Comparison of ENCODE assay signal across 10 cellular contexts in the genomic region with DNA sequence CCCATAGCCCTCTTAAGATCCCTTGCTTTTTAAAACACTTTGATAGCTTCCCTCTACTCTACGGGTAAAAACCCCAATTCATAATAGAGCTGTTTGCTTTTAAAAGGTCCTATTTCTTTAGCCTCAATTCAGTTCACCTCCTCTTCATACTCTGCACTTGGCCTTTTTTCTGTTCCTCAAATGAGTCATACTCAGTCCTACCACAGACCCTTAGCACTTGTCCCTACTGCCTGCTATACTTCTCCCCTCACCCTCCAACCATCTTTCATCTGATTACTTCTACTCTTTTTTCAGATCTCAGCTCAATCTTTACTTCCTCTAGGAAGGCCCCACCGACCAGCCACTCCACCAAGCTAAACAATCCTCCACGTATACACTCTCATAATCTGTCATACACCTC. TPM values are rescaled to one million over a fixed set of nuclear protein-coding genes. Genes with fewer than 3 reads are reported as not detected.
DNase-seq lines count a peak whose midpoint lies in the region; ATAC-seq, FAIRE-seq and TF ChIP-seq lines count a peak whose summit lies in the region.
"Had no signal": no experiment of that assay in that cellular context is flagged by ENCODE, and none has a peak within 500 bp of the region (broad histone marks: within the 10 kb centered on the region; RNA-seq: fewer than 3 reads in every experiment).

No MANE protein-coding gene starts in this region.

- no peak for TF ChIP-seq POLR2A in GM12878 (IDR thresholded peaks at IDR 0.05; ENCODE audit: low read depth, low read length)

- H3K9me3 ChIP-seq in GM12878 (replicated peaks; ENCODE audit: control insufficient read depth, insufficient read depth, low read length) (no peaks in the 10 kb centered on the region), left lung (no peaks in the 10 kb centered on the region), BE2C (no peaks in the 10 kb centered on the region)

- no peak for TF ChIP-seq CTCF in GM12878 (IDR thresholded peaks at IDR 0.05 in 2 of 3, conservative IDR thresholded peaks at IDR 0.05 in 1 of 3; ENCODE audit: control insufficient read depth in 2 of 3, extremely low read depth in 1 of 3, insufficient read depth in 1 of 3, low read depth in 3 of 3, low read length in 3 of 3)
- TF ChIP-seq CTCF in left lung (IDR thresholded peaks at IDR 0.05) = no peak
- no peak for TF ChIP-seq CTCF in BE2C (IDR thresholded peaks at IDR 0.05; ENCODE audit: low read depth, low read length)

- H3K4me1 ChIP-seq in GM12878 (ENCODE audit: control insufficient read depth, insufficient read depth, low read length) (peaks cover 37% of the 10 kb centered on the region), left lung (peaks cover 14 to 47% of the 10 kb centered on the region in 2 donors), BE2C (peaks cover 3% of the 10 kb centered on the region)

- H3K4me3 ChIP-seq in GM12878 (peak overlapping the region; percentile 85), left lung (no peak overlapping the region), BE2C (ENCODE audit: low read depth, low read length) (no peak overlapping the region)

- intact Hi-C loops in GM12878 (cut with micrococcal nuclease; ENCODE audit: unreplicated experiment) (loop anchor here (2.0 kb wide), 1 partner anchor 15 kb away; a partner anchor contains a TSS), left lung (cut with DNase I) (no loop called here)

- peaks cover 5 to 16% of the 10 kb centered on the region in 2 experiments for H3K36me3 ChIP-seq in GM12878 (ENCODE audit: control insufficient read depth in 2 of 2, insufficient read depth in 2 of 2, low read length in 1 of 2)
- peaks cover 0 to 26% of the 10 kb centered on the region in 2 donors for H3K36me3 ChIP-seq in left lung
- H3K36me3 ChIP-seq in BE2C = peaks cover 12% of the 10 kb centered on the region

- 0% methylated on average over 3 of the region's 3 CpGs for WGBS in GM12878 (ENCODE audit: insufficient coverage, insufficient replicate concordance, low lambda C conversion rate, missing lambda C conversion rate)

- no TSS peak for BruUV-seq in GM12878 (replicated peaks; lab: Mats Ljungman, UMichigan)

- no peaks in the 10 kb centered on the region for H4K20me1 ChIP-seq in GM12878 (ENCODE audit: control insufficient read depth, insufficient read depth)

- H3K27me3 ChIP-seq in GM12878 (replicated peaks in 1 of 2; ENCODE audit: control insufficient read depth in 2 of 2, insufficient read depth in 2 of 2, low read length in 1 of 2) = no peaks in the 10 kb centered on the region
- H3K27me3 ChIP-seq in left lung = no peaks in the 10 kb centered on the region
- H3K27me3 ChIP-seq in BE2C = no peaks in the 10 kb centered on the region
- H3K27me3 ChIP-seq: brain microvascular endothelial cell had no signal

- in situ Hi-C loops in GM12878 (cut with MboI) = no loop called here

- POLR2A ChIA-PET in GM12878 (lab: Charles Lee) = interaction anchor here (0.6 to 11.5 kb wide), 12 partner anchors 10 to 1597 kb away, joined by 3 to 215 read pairs (median 4); a partner anchor contains a TSS

- H3K27ac ChIP-seq in GM12878 (ENCODE audit: control insufficient read depth, insufficient read depth) (peak overlapping the region; percentile 61), left lung (no peak overlapping the region)
- H3K27ac ChIP-seq: brain microvascular endothelial cell, RWPE1 had no signal

- RAD21 ChIA-PET in GM12878 (lab: Charles Lee; ENCODE audit: unreplicated experiment) = interaction anchor here (1.0 to 8.2 kb wide), 12 partner anchors 8 to 327 kb away, joined by 3 to 124 read pairs (median 6); a partner anchor contains a TSS

- ATAC-seq in GM18517 (IDR thresholded peaks at IDR 0.05; ENCODE audit: unreplicated experiment) = peak; percentile 80
- ATAC-seq in GM21717 (IDR thresholded peaks at IDR 0.05; ENCODE audit: unreplicated experiment) = peak; percentile 69
- ATAC-seq in HG03565 (IDR thresholded peaks at IDR 0.05; ENCODE audit: unreplicated experiment) = peak; percentile 81
- ATAC-seq in GM12878 = peak; percentile 69
- ATAC-seq in left lung = no peak

- H2AFZ ChIP-seq in GM12878 (ENCODE audit: control insufficient read depth, low read depth, low read length) = no peak overlapping the region

- DNase-seq in GM12878 (ENCODE audit: low read depth, low spot score) = peak; percentile 67
- no peak for DNase-seq in NCI-H82 (lab: John Stamatoyannopoulos, UW)
- DNase-seq in AG20443 (ENCODE audit: low spot score) = no peak
- no peak for DNase-seq in left lung
- DNase-seq in BE2C = no peak
- DNase-seq: brain microvascular endothelial cell had no signal

- peak; percentile 61 for FAIRE-seq in GM12878 (lab: Jason Lieb, UNC)

- H3K9ac ChIP-seq in GM12878 (ENCODE audit: control insufficient read depth, insufficient read depth, low read length) = peak overlapping the region; percentile 25; the same call in 1 of the 2 replicates

- H3K79me2 ChIP-seq in GM12878 (ENCODE audit: control insufficient read depth, insufficient read depth, low read length) = peaks cover 59% of the 10 kb centered on the region

- TF ChIP-seq RAD21 in GM12878 (IDR thresholded peaks at IDR 0.05; ENCODE audit: insufficient read depth, low read depth, low read length) = no peak

- SMC1A ChIA-PET in GM12878 (lab: Charles Lee; ENCODE audit: uncharacterized antibody, unreplicated experiment) = interaction anchor here (1.1 to 12.9 kb wide), 11 partner anchors 8 to 70 kb away, joined by 3 to 245 read pairs (median 9); a partner anchor contains a TSS

- peak overlapping the region; percentile 98 for H3K4me2 ChIP-seq in GM12878 (ENCODE audit: control insufficient read depth, insufficient read depth)

- CTCF ChIA-PET in GM12878 (lab: Yijun Ruan, JAX) = interaction anchor here (1.1 to 11.2 kb wide), 17 partner anchors 9 to 335 kb away, joined by 3 to 137 read pairs (median 7); a partner anchor contains a TSS

- TF ChIP-seq EP300 in GM12878 (IDR thresholded peaks at IDR 0.05; ENCODE audit: borderline replicate concordance in 1 of 2, control insufficient read depth in 1 of 2, low read depth in 2 of 2, low read length in 2 of 2) = peak in 1 of 2 experiments; percentile 76; a peak in 2 of 4 replicates

RNA-seq across cellular contexts. Expression of a gene that starts 2.5 kb away (rescaled TPM):
- total RNA-seq in GM12878 (2013; cell fraction: nucleolus; rRNA removed) = 97.4 and 102 TPM in 2 replicates
- total RNA-seq in GM12878 (2014; rRNA removed) (107 and 109 TPM in 2 replicates), GM12878 (2014; rRNA removed; fragmentation: Illumina TruSeq; extraction: Trizol) (77.0 and 92.5 TPM in 2 replicates), GM12878 (2021) (82.9 and 94.3 TPM in 2 replicates), left lung (10 to 100 TPM; 41.2 to 50.0 TPM)
- 88.0 TPM for polyA plus RNA-seq in GM12878 (2011; ENCODE audit: low read depth)
- polyA plus RNA-seq in GM12878 (2011; rRNA removed) (115 and 140 TPM in 2 replicates), GM12878 (2014; fragmentation: Illumina TruSeq; extraction: Trizol) (115 and 135 TPM in 2 replicates), GM12878 (2014; fragmentation: Nextera tagmentation; extraction: Ambion mirVana) (100 to 1,000 TPM in 1 of 2 experiments, 10 to 100 TPM in 1; 62.2 to 108 TPM), GM12878 (2014; rRNA removed) (107 and 115 TPM in 2 replicates), GM12878 (2016; fragmentation: Nextera tagmentation; extraction: Ambion mirVana) (100 to 1,000 TPM; 117 to 120 TPM)
- 160 and 168 TPM in 2 replicates for polyA plus RNA-seq in GM12878 (2011; cell fraction: cytosol; rRNA removed)
- 199 and 244 TPM in 2 replicates for polyA plus RNA-seq in GM12878 (2011; cell fraction: nucleus; rRNA removed)
- 77.9 and 79.2 TPM in 2 replicates for polyA plus RNA-seq in GM12878 (2012)
- 119 and 130 TPM in 2 replicates for polyA minus RNA-seq in GM12878 (2011; rRNA and poly(A)+ RNA removed)
- polyA minus RNA-seq in GM12878 (2011; cell fraction: cytosol; rRNA and poly(A)+ RNA removed) = 32.9 and 41.7 TPM in 2 replicates
- 79.4 and 93.5 TPM in 2 replicates for polyA minus RNA-seq in GM12878 (2011; cell fraction: nucleus; rRNA and poly(A)+ RNA removed)
- 109 TPM for polyA plus RNA-seq in BE2C (2012; ENCODE audit: insufficient read depth, insufficient read length, low read depth)

RNA-seq across cellular contexts. Expression of a gene that starts 2.6 kb away (rescaled TPM):
- total RNA-seq in GM12878 (2013; cell fraction: nucleolus; rRNA removed) = 5.6 and 7.0 TPM in 2 replicates
- total RNA-seq in GM12878 (2014; rRNA removed) = 15.3 and 18.2 TPM in 2 replicates
- total RNA-seq in GM12878 (2014; rRNA removed; fragmentation: Illumina TruSeq; extraction: Trizol) = 6.6 and 6.8 TPM in 2 replicates
- 15.4 and 15.7 TPM in 2 replicates for total RNA-seq in GM12878 (2021)
- polyA plus RNA-seq in GM12878 (2011; ENCODE audit: low read depth) = 1.3 TPM
- 0.91 and 2.1 TPM in 2 replicates for polyA plus RNA-seq in GM12878 (2011; rRNA removed)
- polyA plus RNA-seq in GM12878 (2011; cell fraction: cytosol; rRNA removed) = 2.0 and 3.3 TPM in 2 replicates
- polyA plus RNA-seq in GM12878 (2011; cell fraction: nucleus; rRNA removed) = 27.8 and 32.1 TPM in 2 replicates
- 4.7 and 5.4 TPM in 2 replicates for polyA plus RNA-seq in GM12878 (2012)
- polyA plus RNA-seq in GM12878 (2014; fragmentation: Illumina TruSeq; extraction: Trizol) = 1.2 and 6.0 TPM in 2 replicates
- polyA plus RNA-seq in GM12878 (2014; fragmentation: Nextera tagmentation; extraction: Ambion mirVana) = under 1 TPM; 0.23 to 0.64 TPM
- 21.4 and 23.5 TPM in 2 replicates for polyA plus RNA-seq in GM12878 (2014; rRNA removed)
- polyA plus RNA-seq in GM12878 (2016; fragmentation: Nextera tagmentation; extraction: Ambion mirVana) = 1 to 10 TPM; 7.5 to 9.5 TPM
- 1.3 and 1.4 TPM in 2 replicates for polyA minus RNA-seq in GM12878 (2011; rRNA and poly(A)+ RNA removed)
- polyA minus RNA-seq in GM12878 (2011; cell fraction: cytosol; rRNA and poly(A)+ RNA removed) = 0.73 and 0.80 TPM in 2 replicates
- 4.4 and 6.1 TPM in 2 replicates for polyA minus RNA-seq in GM12878 (2011; cell fraction: nucleus; rRNA and poly(A)+ RNA removed)
- 1 to 10 TPM; 2.6 to 6.3 TPM for total RNA-seq in left lung
- polyA plus RNA-seq in BE2C (2012; ENCODE audit: insufficient read depth, insufficient read length, low read depth) = 62.2 TPM

RNA-seq across cellular contexts. Expression of a gene that starts 15.4 kb away (rescaled TPM):
- 41.5 and 54.1 TPM in 2 replicates for total RNA-seq in GM12878 (2013; cell fraction: nucleolus; rRNA removed)
- total RNA-seq in GM12878 (2014; rRNA removed) = 42.6 and 45.5 TPM in 2 replicates
- total RNA-seq in GM12878 (2014; rRNA removed; fragmentation: Illumina TruSeq; extraction: Trizol) = 37.8 and 38.6 TPM in 2 replicates
- 159 and 168 TPM in 2 replicates for total RNA-seq in GM12878 (2021)
- polyA plus RNA-seq in GM12878 (2011; ENCODE audit: low read depth) = 53.8 TPM
- 43.6 and 45.5 TPM in 2 replicates for polyA plus RNA-seq in GM12878 (2011; rRNA removed)
- polyA plus RNA-seq in GM12878 (2011; cell fraction: cytosol; rRNA removed) = 60.5 and 85.4 TPM in 2 replicates
- polyA plus RNA-seq in GM12878 (2011; cell fraction: nucleus; rRNA removed) = 108 and 216 TPM in 2 replicates
- polyA plus RNA-seq in GM12878 (2012) = 64.3 and 68.3 TPM in 2 replicates
- 122 and 124 TPM in 2 replicates for polyA plus RNA-seq in GM12878 (2014; fragmentation: Illumina TruSeq; extraction: Trizol)
- 10 to 100 TPM; 46.3 to 56.0 TPM for polyA plus RNA-seq in GM12878 (2014; fragmentation: Nextera tagmentation; extraction: Ambion mirVana)
- 62.1 and 69.4 TPM in 2 replicates for polyA plus RNA-seq in GM12878 (2014; rRNA removed)
- polyA plus RNA-seq in GM12878 (2016; fragmentation: Nextera tagmentation; extraction: Ambion mirVana) = 100 to 1,000 TPM; 113 to 122 TPM
- 95.9 and 106 TPM in 2 replicates for polyA minus RNA-seq in GM12878 (2011; rRNA and poly(A)+ RNA removed)
- polyA minus RNA-seq in GM12878 (2011; cell fraction: cytosol; rRNA and poly(A)+ RNA removed) = 52.9 and 65.7 TPM in 2 replicates
- polyA minus RNA-seq in GM12878 (2011; cell fraction: nucleus; rRNA and poly(A)+ RNA removed) = 34.0 and 83.0 TPM in 2 replicates
- total RNA-seq in left lung = 100 to 1,000 TPM; 122 to 137 TPM
- 55.0 TPM for polyA plus RNA-seq in BE2C (2012; ENCODE audit: insufficient read depth, insufficient read length, low read depth)

RNA-seq across cellular contexts. Expression of a gene that starts 17.1 kb away (rescaled TPM):
- 61.9 and 72.1 TPM in 2 replicates for total RNA-seq in GM12878 (2013; cell fraction: nucleolus; rRNA removed)
- total RNA-seq in GM12878 (2014; rRNA removed) (13.1 and 18.0 TPM in 2 replicates), GM12878 (2014; rRNA removed; fragmentation: Illumina TruSeq; extraction: Trizol) (7.7 and 8.1 TPM in 2 replicates), GM12878 (2021) (20.6 and 21.3 TPM in 2 replicates), left lung (10 to 100 TPM; 18.0 to 18.7 TPM)
- polyA plus RNA-seq in GM12878 (2011; ENCODE audit: low read depth) = 15.7 TPM
- polyA plus RNA-seq in GM12878 (2011; rRNA removed) (16.6 and 21.9 TPM in 2 replicates), GM12878 (2014; fragmentation: Illumina TruSeq; extraction: Trizol) (3.2 and 8.9 TPM in 2 replicates), GM12878 (2014; fragmentation: Nextera tagmentation; extraction: Ambion mirVana) (1 to 10 TPM in 1 of 2 experiments, under 1 TPM in 1; 0.97 to 1.0 TPM), GM12878 (2014; rRNA removed) (19.1 and 22.8 TPM in 2 replicates), GM12878 (2016; fragmentation: Nextera tagmentation; extraction: Ambion mirVana) (10 to 100 TPM in 1 of 2 experiments, 1 to 10 TPM in 1; 9.9 to 11.5 TPM)
- polyA plus RNA-seq in GM12878 (2011; cell fraction: cytosol; rRNA removed) = 13.3 and 17.5 TPM in 2 replicates
- 231 and 272 TPM in 2 replicates for polyA plus RNA-seq in GM12878 (2011; cell fraction: nucleus; rRNA removed)
- 26.0 and 30.3 TPM in 2 replicates for polyA plus RNA-seq in GM12878 (2012)
- 13.6 and 15.4 TPM in 2 replicates for polyA minus RNA-seq in GM12878 (2011; rRNA and poly(A)+ RNA removed)
- polyA minus RNA-seq in GM12878 (2011; cell fraction: cytosol; rRNA and poly(A)+ RNA removed) = 4.1 and 5.5 TPM in 2 replicates
- polyA minus RNA-seq in GM12878 (2011; cell fraction: nucleus; rRNA and poly(A)+ RNA removed) = 37.4 and 42.8 TPM in 2 replicates
- 7.8 TPM for polyA plus RNA-seq in BE2C (2012; ENCODE audit: insufficient read depth, insufficient read length, low read depth)

RNA-seq across cellular contexts. Expression of a gene that starts 47.9 kb away (rescaled TPM):
- not detected in 2 replicates for total RNA-seq in GM12878 (2013; cell fraction: nucleolus; rRNA removed)
- total RNA-seq in GM12878 (2014; rRNA removed) (0.05 TPM in 1 of 2 replicates, not detected in the other), GM12878 (2014; rRNA removed; fragmentation: Illumina TruSeq; extraction: Trizol) (not detected in 2 replicates), GM12878 (2021) (0.08 TPM in 2 replicates), left lung (10 to 100 TPM; 20.5 to 41.0 TPM)
- not detected for polyA plus RNA-seq in GM12878 (2011; ENCODE audit: low read depth)
- polyA plus RNA-seq in GM12878 (2011; rRNA removed) (not detected in 2 replicates), GM12878 (2014; fragmentation: Illumina TruSeq; extraction: Trizol) (0.01 and 0.05 TPM in 2 replicates), GM12878 (2014; fragmentation: Nextera tagmentation; extraction: Ambion mirVana) (not detected), GM12878 (2014; rRNA removed) (not detected in 2 replicates), GM12878 (2016; fragmentation: Nextera tagmentation; extraction: Ambion mirVana) (not detected)
- polyA plus RNA-seq in GM12878 (2011; cell fraction: cytosol; rRNA removed) = not detected in 2 replicates
- 0.03 TPM in 1 of 2 replicates, not detected in the other for polyA plus RNA-seq in GM12878 (2011; cell fraction: nucleus; rRNA removed)
- polyA plus RNA-seq in GM12878 (2012) = 0.04 TPM in 1 of 2 replicates, not detected in the other
- 0.29 TPM in 1 of 2 replicates, not detected in the other for polyA minus RNA-seq in GM12878 (2011; rRNA and poly(A)+ RNA removed)
- not detected in 2 replicates for polyA minus RNA-seq in GM12878 (2011; cell fraction: cytosol; rRNA and poly(A)+ RNA removed)
- polyA minus RNA-seq in GM12878 (2011; cell fraction: nucleus; rRNA and poly(A)+ RNA removed) = not detected in 2 replicates
- 38.1 TPM for polyA plus RNA-seq in BE2C (2012; ENCODE audit: insufficient read depth, insufficient read length, low read depth)
